1 cellular context compared by ENCODE assay signal in genomic region chr2:160010361-160011145, GRCh38.
TF ChIP-seq lines count a peak whose summit lies in the region.

No MANE protein-coding gene starts in this region.

TF ChIP-seq in GM12878, 131 proteins besides CTCF, POLR2A, EP300 and RAD21 (continued from another document):
- no peak for TF ChIP-seq HDAC6 (IDR thresholded peaks at IDR 0.05; ENCODE audit: unreplicated experiment)
- no peak for TF ChIP-seq SP1 (IDR thresholded peaks at IDR 0.05; ENCODE audit: low read depth, low read length)
- TF ChIP-seq POU2F2 (IDR thresholded peaks at IDR 0.05; ENCODE audit: borderline replicate concordance, low read depth, low read length): no peak
- TF ChIP-seq SUZ12 (IDR thresholded peaks at IDR 0.05; ENCODE audit: unreplicated experiment): no peak
- no peak for TF ChIP-seq IKZF1 (conservative IDR thresholded peaks at IDR 0.05)
- TF ChIP-seq MEF2A (IDR thresholded peaks at IDR 0.05; ENCODE audit: insufficient read depth, low read depth, low read length): no peak
- no peak for TF ChIP-seq ELK1 (IDR thresholded peaks at IDR 0.05; ENCODE audit: low read depth, low read length)
- TF ChIP-seq SMC3 (IDR thresholded peaks at IDR 0.05; ENCODE audit: borderline replicate concordance, low read length): no peak
- TF ChIP-seq NR2C1 (IDR thresholded peaks at IDR 0.05): no peak
- TF ChIP-seq YY1 (IDR thresholded peaks at IDR 0.05; ENCODE audit: low read depth, low read length): no peak
- TF ChIP-seq ZBTB33 (IDR thresholded peaks at IDR 0.05): no peak
